ENCODE assay signal across 9 cellular contexts in the genomic region with DNA sequence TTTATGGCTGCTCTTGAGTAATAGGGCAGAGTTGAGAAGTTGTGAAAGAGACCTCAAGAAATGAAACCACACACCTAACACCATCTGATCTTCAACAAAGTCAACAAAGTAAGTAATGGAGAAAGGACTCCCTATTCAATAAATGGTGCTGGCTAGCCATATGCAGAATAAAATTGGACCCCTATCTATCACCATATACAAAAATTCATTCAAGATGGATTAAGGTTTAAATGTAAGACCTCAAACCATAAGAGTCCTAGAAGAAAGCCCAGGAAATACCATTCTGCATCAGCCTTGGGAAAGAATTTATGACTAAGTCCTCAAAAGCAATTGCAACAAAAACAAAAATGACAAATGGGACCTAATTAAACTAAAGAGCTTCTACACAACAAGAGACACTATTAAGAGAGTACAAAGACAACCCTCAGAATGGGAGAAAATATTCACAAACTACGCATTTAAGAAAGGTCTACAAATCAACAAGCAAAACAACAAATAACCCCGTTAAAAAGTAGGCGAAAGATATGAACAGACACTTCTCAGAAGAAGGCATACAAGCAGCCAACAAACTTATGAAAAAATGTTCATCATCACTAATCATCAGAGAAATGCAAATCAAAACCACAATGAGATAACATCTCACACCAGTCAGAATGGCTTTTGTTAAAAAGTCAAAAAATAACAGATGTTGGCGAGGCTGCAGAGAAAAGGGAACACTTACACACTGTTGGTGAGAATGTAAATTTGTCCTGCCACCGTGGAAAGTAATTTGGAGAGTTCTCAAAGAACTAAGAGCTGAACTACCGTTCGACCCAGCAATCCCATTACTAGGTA. TPM values are rescaled to one million over a fixed set of nuclear protein-coding genes. Genes with fewer than 3 reads are reported as not detected.
A peak's percentile ranks its signal among the peaks of the same experiment; 100 is the strongest.
DNase-seq lines count a peak whose midpoint lies in the region; ATAC-seq and TF ChIP-seq lines count a peak whose summit lies in the region.
"Had no signal": no experiment of that assay in that cellular context is flagged by ENCODE, and none has a peak within 500 bp of the region (broad histone marks: within the 10 kb centered on the region; RNA-seq: fewer than 3 reads in every experiment).

No MANE protein-coding gene starts in this region.

- no peaks in the 10 kb centered on the region for H3K9me3 Mint-ChIP-seq in activated naive CD8-positive, alpha-beta T cell treated with anti-CD3 and anti-CD28 coated beads, Interleukin-2, amount 10 ng/mL, durations not matched to agents 7 days and 5 days

- peak overlapping the region in 3 of 11 experiments; percentile 15 to 90 (median 36); a peak in 5 of 22 replicates for H3K27ac ChIP-seq in BLaER1 treated with 17β-estradiol and CSF1 and Interleukin-3, amounts not matched to agents 10 nM and 100 nM
- H3K27ac ChIP-seq in lower lobe of right lung: peak overlapping the region; percentile 63

- no peak for TF ChIP-seq CTCF in lower lobe of right lung (IDR thresholded peaks at IDR 0.05)

- peaks cover 51 to 80% (median 62%) of the 10 kb centered on the region in 10 experiments for H3K4me1 ChIP-seq in BLaER1 treated with 17β-estradiol and CSF1 and Interleukin-3, amounts not matched to agents 10 nM and 100 nM
- peaks cover 68% of the 10 kb centered on the region for H3K4me1 ChIP-seq in lower lobe of right lung

- H3K4me3 Mint-ChIP-seq in activated naive CD8-positive, alpha-beta T cell treated with anti-CD3 and anti-CD28 coated beads, Interleukin-2, amount 10 ng/mL, durations not matched to agents 7 days and 5 days: peak overlapping the region; percentile 61

- H3K36me3 ChIP-seq in BLaER1 treated with 17β-estradiol and CSF1 and Interleukin-3, amounts not matched to agents 10 nM and 100 nM: peaks cover 0 to 39% (median 14%) of the 10 kb centered on the region in 11 experiments; a peak in 16 of 22 replicates
- no peaks in the 10 kb centered on the region for H3K36me3 ChIP-seq in lower lobe of right lung
- H3K36me3 ChIP-seq: heart right ventricle had no signal

- ATAC-seq in activated naive CD8-positive, alpha-beta T cell treated with anti-CD3 and anti-CD28 coated beads, Interleukin-2, amount 10 ng/mL, durations not matched to agents 7 days and 5 days (ENCODE audit: low read depth): no peak
- ATAC-seq in lower lobe of right lung: no peak
- ATAC-seq: heart right ventricle had no signal

- intact Hi-C loops in lower lobe of right lung (cut with DNase I): no loop called here

- no peaks in the 10 kb centered on the region for H3K27me3 ChIP-seq in BLaER1 treated with 17β-estradiol and CSF1 and Interleukin-3, amounts not matched to agents 10 nM and 100 nM
- H3K27me3 ChIP-seq in lower lobe of right lung (ENCODE audit: low read depth): no peaks in the 10 kb centered on the region
- H3K27me3 ChIP-seq: heart right ventricle had no signal

- DNase-seq in HT1080 (ENCODE audit: low read depth) (peak; percentile 72), lower lobe of right lung (no peak), NCI-H2081 (lab: John Stamatoyannopoulos, UW) (no peak), NCI-H446 treated with DMSO at 0.1 percent for 48 hours (lab: John Stamatoyannopoulos, UW) (no peak), occipital lobe (lab: John Stamatoyannopoulos, UW) (no peak)
- no peak for DNase-seq in activated naive CD8-positive, alpha-beta T cell treated with anti-CD3 and anti-CD28 coated beads, Interleukin-2, amount 10 ng/mL, durations not matched to agents 7 days and 5 days
- no peak for DNase-seq in stimulated activated CD4-positive, alpha-beta T cell treated with anti-CD3 and anti-CD28 coated beads, Interleukin-15, amount 100 ng/mL, for 24 hours
- DNase-seq: heart right ventricle had no signal

- H3K27me3 Mint-ChIP-seq in activated naive CD8-positive, alpha-beta T cell treated with anti-CD3 and anti-CD28 coated beads, Interleukin-2, amount 10 ng/mL, durations not matched to agents 7 days and 5 days: no peaks in the 10 kb centered on the region

- H3K27ac Mint-ChIP-seq in activated naive CD8-positive, alpha-beta T cell treated with anti-CD3 and anti-CD28 coated beads, Interleukin-2, amount 10 ng/mL, durations not matched to agents 7 days and 5 days: peak overlapping the region; percentile 57

- H3K9me3 ChIP-seq in BLaER1 treated with 17β-estradiol and CSF1 and Interleukin-3, amounts not matched to agents 10 nM and 100 nM (replicated peaks in 1 of 11): peaks cover 0 to 28% (median 6%) of the 10 kb centered on the region in 11 experiments; a peak in 9 of 22 replicates
- H3K9me3 ChIP-seq in lower lobe of right lung: no peaks in the 10 kb centered on the region
- H3K9me3 ChIP-seq: heart right ventricle had no signal

- peaks cover 0 to 45% (median 0%) of the 10 kb centered on the region in 11 experiments; a peak in 4 of 22 replicates for H4K20me1 ChIP-seq in BLaER1 treated with 17β-estradiol and CSF1 and Interleukin-3, amounts not matched to agents 10 nM and 100 nM

- POLR2A ChIA-PET in activated naive CD8-positive, alpha-beta T cell treated with anti-CD3 and anti-CD28 coated beads, Interleukin-2, amount 10 ng/mL, durations not matched to agents 7 days and 5 days (lab: Charles Lee): interaction anchor here (1.0 to 5.3 kb wide), 2 partner anchors 36 to 141 kb away, joined by 3 to 41 read pairs; no protein-coding TSS in a partner anchor

- H3K36me3 Mint-ChIP-seq in activated naive CD8-positive, alpha-beta T cell treated with anti-CD3 and anti-CD28 coated beads, Interleukin-2, amount 10 ng/mL, durations not matched to agents 7 days and 5 days: peaks cover 29% of the 10 kb centered on the region

- H3K9ac ChIP-seq in BLaER1 treated with 17β-estradiol and CSF1 and Interleukin-3, amounts not matched to agents 10 nM and 100 nM: 0 out of 22 replicates have a peak overlapping the region, but pooled peaks of 1 of the 11 experiments have one; percentile 3

- H3K4me3 ChIP-seq in BLaER1 treated with 17β-estradiol and CSF1 and Interleukin-3, amounts not matched to agents 10 nM and 100 nM: peak overlapping the region in 5 of 10 experiments; percentile 5 to 99 (median 90); a peak in 7 of 20 replicates
- peak overlapping the region; percentile 94 for H3K4me3 ChIP-seq in lower lobe of right lung

- H3K4me1 Mint-ChIP-seq in activated naive CD8-positive, alpha-beta T cell treated with anti-CD3 and anti-CD28 coated beads, Interleukin-2, amount 10 ng/mL, durations not matched to agents 7 days and 5 days: peaks cover 65% of the 10 kb centered on the region

- peak overlapping the region in 10 of 11 experiments; percentile 6 to 97 (median 90); a peak in 17 of 22 replicates for H3K4me2 ChIP-seq in BLaER1 treated with 17β-estradiol and CSF1 and Interleukin-3, amounts not matched to agents 10 nM and 100 nM

RNA-seq across cellular contexts. Expression of a gene that starts 4.0 kb away (rescaled TPM):
- 5.4 and 6.4 TPM in 2 replicates for total RNA-seq in HT1080 (2014; rRNA removed; shearing (Covaris generic))
- polyA plus RNA-seq in HT1080 (2015; cell fraction: cytosol; rRNA removed): 5.6 and 7.1 TPM in 2 replicates
- polyA plus RNA-seq in HT1080 (2015; cell fraction: nucleus; rRNA removed): 7.9 and 9.3 TPM in 2 replicates
- total RNA-seq in activated naive CD8-positive, alpha-beta T cell treated with anti-CD3 and anti-CD28 coated beads, Interleukin-2, amount 10 ng/mL, durations not matched to agents 7 days and 5 days: 10 to 100 TPM; 18.3 to 19.8 TPM
- total RNA-seq in lower lobe of right lung (32.0 TPM), occipital lobe (9.8 TPM)

RNA-seq across cellular contexts. Expression of a gene that starts 34.1 kb away (rescaled TPM):
- 6.3 and 8.5 TPM in 2 replicates for total RNA-seq in HT1080 (2014; rRNA removed; shearing (Covaris generic))
- polyA plus RNA-seq in HT1080 (2015; cell fraction: cytosol; rRNA removed): 20.1 and 22.2 TPM in 2 replicates
- polyA plus RNA-seq in HT1080 (2015; cell fraction: nucleus; rRNA removed): 8.2 and 11.4 TPM in 2 replicates
- 1 to 10 TPM; 3.0 to 3.7 TPM for total RNA-seq in activated naive CD8-positive, alpha-beta T cell treated with anti-CD3 and anti-CD28 coated beads, Interleukin-2, amount 10 ng/mL, durations not matched to agents 7 days and 5 days
- total RNA-seq in lower lobe of right lung (5.6 TPM), occipital lobe (8.3 TPM)
